In genomic region chr2:148817210-148817708, GRCh38 we compare ENCODE assay signal across 9 cellular contexts. TPM values are rescaled to one million over a fixed set of nuclear protein-coding genes. Genes with fewer than 3 reads are reported as not detected.
A peak's percentile ranks its signal among the peaks of the same experiment; 100 is the strongest.
DNase-seq lines count a peak whose midpoint lies in the region; ATAC-seq and TF ChIP-seq lines count a peak whose summit lies in the region.
"Had no signal": no experiment of that assay in that cellular context is flagged by ENCODE, and none has a peak within 500 bp of the region (broad histone marks: within the 10 kb centered on the region; RNA-seq: fewer than 3 reads in every experiment).

No MANE protein-coding gene starts in this region.

- H3K27ac Mint-ChIP-seq in glutamatergic neuron (ENCODE audit: unreplicated experiment): peak overlapping the region; percentile 48
- H3K27ac Mint-ChIP-seq: activated CD4-positive, alpha-beta T cell treated with anti-CD3 and anti-CD28 coated beads for 36 hours had no signal

- peaks cover 2% of the 10 kb centered on the region for H3K9me3 Mint-ChIP-seq in glutamatergic neuron (ENCODE audit: unreplicated experiment)

- DNase-seq in NCI-H1417 (lab: John Stamatoyannopoulos, UW) (peak; percentile 22 to 71 (median 44)), NCI-H1417 treated with DMSO at 0.1 percent for 48 hours (lab: John Stamatoyannopoulos, UW) (no peak), SK-N-MC (ENCODE audit: low read depth, low spot score) (no peak), glutamatergic neuron (peak; percentile 23), skeletal muscle cell (ENCODE audit: low read depth) (peak; percentile 47)
- DNase-seq: activated CD4-positive, alpha-beta T cell treated with anti-CD3 and anti-CD28 coated beads for 36 hours had no signal

- peak overlapping the region; percentile 70 for H3K4me3 Mint-ChIP-seq in glutamatergic neuron (ENCODE audit: unreplicated experiment)
- H3K4me3 Mint-ChIP-seq: activated CD4-positive, alpha-beta T cell treated with anti-CD3 and anti-CD28 coated beads for 36 hours had no signal

- H3K4me1 Mint-ChIP-seq in glutamatergic neuron (ENCODE audit: low read depth, unreplicated experiment): peaks cover 11% of the 10 kb centered on the region

- H3K9me3 ChIP-seq in SK-N-MC (ENCODE audit: low read depth, low read length): no peaks in the 10 kb centered on the region

- no peaks in the 10 kb centered on the region for H3K36me3 Mint-ChIP-seq in glutamatergic neuron (ENCODE audit: unreplicated experiment)

- H3K4me3 ChIP-seq in SK-N-MC (0 out of 2 replicates have a peak overlapping the region, but pooled peaks have one; percentile 2), skeletal muscle cell (ENCODE audit: low read depth, low read length) (peak overlapping the region; percentile 33)

- no peak overlapping the region for H3K9ac ChIP-seq in SK-N-MC (ENCODE audit: insufficient read length)

- H3K36me3 ChIP-seq in SK-N-MC (ENCODE audit: insufficient read depth, low read length): no peaks in the 10 kb centered on the region

- H3K27me3 Mint-ChIP-seq in glutamatergic neuron (ENCODE audit: unreplicated experiment): no peaks in the 10 kb centered on the region

- ATAC-seq in GM19397 (IDR thresholded peaks at IDR 0.05; ENCODE audit: unreplicated experiment): no peak
- no peak for ATAC-seq in GM19452 (IDR thresholded peaks at IDR 0.05; ENCODE audit: unreplicated experiment)
- ATAC-seq in HG03439 (IDR thresholded peaks at IDR 0.05; ENCODE audit: unreplicated experiment): no peak
- ATAC-seq: activated CD4-positive, alpha-beta T cell treated with anti-CD3 and anti-CD28 coated beads for 36 hours had no signal

- no peak overlapping the region for H3K27ac ChIP-seq in SK-N-MC

- TF ChIP-seq CTCF in glutamatergic neuron (IDR thresholded peaks at IDR 0.05; ENCODE audit: partially characterized antibody, unreplicated experiment): no peak

RNA-seq across cellular contexts. Expression of gene KIF5C, which starts 57.8 kb away (rescaled TPM):
- total RNA-seq in glutamatergic neuron (ENCODE audit: unreplicated experiment): 673 TPM

Comparison
In these comparisons a context has a peak if more than half of its experiments do, and no peak if none do; other contexts are left out.
1. DNase-seq: peak in NCI-H1417 (3 of 3), glutamatergic neuron (single experiment) and skeletal muscle cell (single experiment); none in NCI-H1417 treated with DMSO at 0.1 percent for 48 hours (single experiment) and SK-N-MC (single experiment).